2 cellular contexts compared by ENCODE assay signal in genomic region chr1:1204425-1204920, GRCh38.
TF ChIP-seq lines count a peak whose summit lies in the region.

No MANE protein-coding gene starts in this region.

TF ChIP-seq in SK-N-SH, 30 proteins besides CTCF, POLR2A, EP300 and RAD21 (continued from another document):
- TF ChIP-seq RXRA (IDR thresholded peaks at IDR 0.05; ENCODE audit: borderline replicate concordance, low read depth) (no peak), REST (IDR thresholded peaks at IDR 0.05; ENCODE audit: low read depth, low read length) (no peak), MXI1 (IDR thresholded peaks at IDR 0.05; ENCODE audit: low read depth, low read length) (no peak), IRF3 (IDR thresholded peaks at IDR 0.05; ENCODE audit: low read depth, low read length) (no peak), GATA2 (CRISPR knock-in tag; IDR thresholded peaks at IDR 0.05) (no peak), TAF1 (IDR thresholded peaks at IDR 0.05; ENCODE audit: borderline replicate concordance, low read depth, low read length) (no peak), NFIC (IDR thresholded peaks at IDR 0.05; ENCODE audit: borderline replicate concordance) (no peak), USF1 (IDR thresholded peaks at IDR 0.05; ENCODE audit: borderline replicate concordance, low read depth) (no peak), ZBTB33 (IDR thresholded peaks at IDR 0.05; ENCODE audit: borderline replicate concordance, low read depth) (no peak), RFX5 (IDR thresholded peaks at IDR 0.05; ENCODE audit: low read length) (no peak), PBX3 (IDR thresholded peaks at IDR 0.05) (no peak), RCOR1 (IDR thresholded peaks at IDR 0.05; ENCODE audit: low read length) (no peak), YY1 (IDR thresholded peaks at IDR 0.05; ENCODE audit: low read depth) (no peak), MAX (IDR thresholded peaks at IDR 0.05; ENCODE audit: low read depth) (no peak), FOXJ3 (CRISPR knock-in tag; IDR thresholded peaks at IDR 0.05) (no peak)
TF ChIP-seq in SK-N-SH: peak in this region for 0.

TF ChIP-seq in SK-N-SH treated with all-trans-retinoic acid at 6 μM for 48 hours, 23 proteins besides CTCF, POLR2A, EP300 and RAD21 (continued from another document):
- TF ChIP-seq CREB5 (CRISPR knock-in tag; IDR thresholded peaks at IDR 0.05; ENCODE audit: low read depth) (no peak), TCF4 (CRISPR knock-in tag; IDR thresholded peaks at IDR 0.05; ENCODE audit: borderline replicate concordance) (no peak), RARB (CRISPR knock-in tag; IDR thresholded peaks at IDR 0.05) (no peak), ZFP3 (CRISPR knock-in tag; IDR thresholded peaks at IDR 0.05) (no peak), ZNF565 (CRISPR knock-in tag; conservative IDR thresholded peaks at IDR 0.05; ENCODE audit: low read depth) (no peak), POU6F1 (CRISPR knock-in tag; IDR thresholded peaks at IDR 0.05; ENCODE audit: borderline replicate concordance, low read depth) (no peak)
